In the genomic region with DNA sequence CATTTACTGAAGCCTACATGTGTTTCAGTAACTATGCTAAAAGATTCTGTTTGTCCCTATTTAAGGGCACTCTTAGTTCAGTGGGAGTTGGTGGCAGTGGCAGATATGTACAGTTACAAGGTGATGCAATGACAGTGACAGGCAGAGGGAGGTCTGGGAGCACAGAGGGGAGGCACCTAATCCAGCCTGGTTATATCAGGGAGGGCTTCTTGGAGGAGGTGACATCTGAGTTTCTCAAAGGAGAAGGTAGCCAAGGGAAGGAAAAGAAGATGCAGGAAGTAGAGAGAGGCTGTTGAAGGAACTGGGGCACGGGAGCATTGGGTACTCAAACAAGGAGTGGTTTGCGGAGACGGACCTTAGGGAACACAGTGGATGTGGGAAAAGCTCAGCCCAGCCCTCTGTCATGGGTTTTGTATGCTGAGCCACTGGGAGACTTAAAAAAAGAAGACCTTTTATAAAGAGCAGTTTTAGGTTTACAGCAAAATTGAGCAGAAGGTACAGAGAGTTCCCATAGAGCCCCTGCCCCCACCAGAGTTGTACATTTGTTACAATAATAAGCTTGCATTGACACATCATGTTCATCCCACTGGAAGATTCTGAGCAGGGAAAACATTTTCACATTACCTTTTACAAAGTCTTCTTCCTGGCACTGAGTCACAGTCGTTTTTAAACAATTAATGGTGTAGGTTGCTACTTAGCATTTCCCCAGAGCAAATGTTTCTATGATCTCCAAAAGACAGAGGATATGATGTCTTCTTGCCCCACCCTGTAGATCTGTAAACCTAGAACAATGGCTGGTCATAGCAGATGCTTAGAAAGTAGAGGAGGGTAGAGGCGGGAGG, we compare ENCODE assay signal across 1 cellular context.
A peak's percentile ranks its signal among the peaks of the same experiment; 100 is the strongest.
TF ChIP-seq lines count a peak whose summit lies in the region.

No MANE protein-coding gene starts in this region.

TF ChIP-seq in K562, 482 proteins besides CTCF, POLR2A, EP300 and RAD21 (continued from another document and continues in another):
- TF ChIP-seq NR4A1 (CRISPR knock-in tag; IDR thresholded peaks at IDR 0.05) (no peak), NR4A1 (tag; IDR thresholded peaks at IDR 0.05) (no peak), ATF4 (CRISPR knock-in tag; IDR thresholded peaks at IDR 0.05) (0 out of 2 replicates have a peak, but pooled peaks have one; percentile 65), CEBPB (tag; IDR thresholded peaks at IDR 0.05) (peak; percentile 72), JUNB (CRISPR knock-in tag; conservative IDR thresholded peaks at IDR 0.05) (no peak), CBX1 (IDR thresholded peaks at IDR 0.05; ENCODE audit: low read depth) (no peak), ZNF175 (CRISPR knock-in tag; IDR thresholded peaks at IDR 0.05; ENCODE audit: low read depth) (0 out of 2 replicates have a peak, but pooled peaks have one; percentile 28), TCF7 (IDR thresholded peaks at IDR 0.05; ENCODE audit: borderline replicate concordance) (no peak), PTBP1 (IDR thresholded peaks at IDR 0.05; ENCODE audit: low read depth, low read length) (0 out of 2 replicates have a peak, but pooled peaks have one; percentile 71), RBM25 (IDR thresholded peaks at IDR 0.05; ENCODE audit: low read depth, low read length, severe bottlenecking) (peak; percentile 89), E2F4 (CRISPR knock-in tag; IDR thresholded peaks at IDR 0.05; ENCODE audit: low read depth) (no peak), JUND (IDR thresholded peaks at IDR 0.05; ENCODE audit: borderline replicate concordance, low read depth, low read length) (0 out of 2 replicates have a peak, but pooled peaks have one; percentile 40), JUND (tag; IDR thresholded peaks at IDR 0.05; ENCODE audit: borderline replicate concordance, low read depth, low read length) (no peak), FOXA3 (CRISPR knock-in tag; conservative IDR thresholded peaks at IDR 0.05 in 1 of 2, IDR thresholded peaks at IDR 0.05 in 1 of 2) (no peak), SIN3B (IDR thresholded peaks at IDR 0.05; ENCODE audit: low read depth) (no peak), TRIM24 (IDR thresholded peaks at IDR 0.05) (peak; percentile 45 to 57; a peak in 2 of 4 replicates), RCOR1 (IDR thresholded peaks at IDR 0.05; ENCODE audit: borderline replicate concordance in 1 of 2, low read depth in 2 of 2, low read length in 2 of 2) (peak in 1 of 2 experiments; percentile 83; a peak in 2 of 4 replicates), HOMEZ (CRISPR knock-in tag; IDR thresholded peaks at IDR 0.05) (no peak), MTA1 (IDR thresholded peaks at IDR 0.05; ENCODE audit: borderline replicate concordance) (peak; percentile 15), CEBPG (CRISPR knock-in tag; IDR thresholded peaks at IDR 0.05) (peak; percentile 90), CEBPG (tag; conservative IDR thresholded peaks at IDR 0.05 in 1 of 2, IDR thresholded peaks at IDR 0.05 in 1 of 2) (peak in 1 of 2 experiments; percentile 85; a peak in 2 of 4 replicates), ATF7 (IDR thresholded peaks at IDR 0.05) (peak; percentile 49; the same call in 1 of the 2 replicates), ZFP36 (IDR thresholded peaks at IDR 0.05; ENCODE audit: low read depth, low read length, partially characterized antibody) (peak; percentile 100), ZNF717 (CRISPR knock-in tag; IDR thresholded peaks at IDR 0.05) (no peak), SMAD4 (CRISPR knock-in tag; conservative IDR thresholded peaks at IDR 0.05) (0 out of 2 replicates have a peak, but pooled peaks have one; percentile 11), ADNP (tag; IDR thresholded peaks at IDR 0.05) (peak; percentile 68; the same call in 1 of the 2 replicates), ZBED1 (IDR thresholded peaks at IDR 0.05) (no peak), ARID2 (IDR thresholded peaks at IDR 0.05) (no peak), HDAC2 (IDR thresholded peaks at IDR 0.05) (peak; percentile 86; the same call in 1 of the 2 replicates), BCOR (IDR thresholded peaks at IDR 0.05) (peak; percentile 97), E2F5 (CRISPR knock-in tag; IDR thresholded peaks at IDR 0.05) (no peak), FIP1L1 (IDR thresholded peaks at IDR 0.05; ENCODE audit: low read depth, low read length, poor library complexity, severe bottlenecking) (no peak), ILK (tag; IDR thresholded peaks at IDR 0.05; ENCODE audit: borderline replicate concordance, low read depth) (no peak), ZNF436 (CRISPR knock-in tag; IDR thresholded peaks at IDR 0.05) (peak; percentile 98), SMARCA4 (IDR thresholded peaks at IDR 0.05) (peak; percentile 51; the same call in 1 of the 2 replicates), YBX1 (IDR thresholded peaks at IDR 0.05) (no peak), NFATC3 (IDR thresholded peaks at IDR 0.05) (no peak), DPF2 (IDR thresholded peaks at IDR 0.05) (peak; percentile 16; the same call in 1 of the 2 replicates), CTBP1 (IDR thresholded peaks at IDR 0.05; ENCODE audit: borderline replicate concordance) (peak; percentile 11; the same call in 1 of the 2 replicates), VEZF1 (CRISPR knock-in tag; IDR thresholded peaks at IDR 0.05) (peak; percentile 4; the same call in 1 of the 2 replicates), ESRRA (IDR thresholded peaks at IDR 0.05; ENCODE audit: borderline replicate concordance, low read depth) (peak; percentile 28; the same call in 1 of the 2 replicates), MEF2D (tag; conservative IDR thresholded peaks at IDR 0.05; ENCODE audit: low read depth) (no peak), ZNF311 (CRISPR knock-in tag; IDR thresholded peaks at IDR 0.05) (no peak), CHD4 (IDR thresholded peaks at IDR 0.05; ENCODE audit: insufficient read depth, insufficient replicate concordance, low read depth, low read length, poor library complexity, severe bottlenecking) (peak; percentile 37), KDM1A (IDR thresholded peaks at IDR 0.05) (peak; percentile 77 to 78), CBX3 (IDR thresholded peaks at IDR 0.05; ENCODE audit: borderline replicate concordance in 1 of 2, low read length in 2 of 2) (peak in 1 of 2 experiments; percentile 38; a peak in 1 of 3 replicates), ARNT (IDR thresholded peaks at IDR 0.05) (peak in 1 of 2 experiments; percentile 65; a peak in 1 of 4 replicates)
- TF ChIP-seq, protein P1, sequence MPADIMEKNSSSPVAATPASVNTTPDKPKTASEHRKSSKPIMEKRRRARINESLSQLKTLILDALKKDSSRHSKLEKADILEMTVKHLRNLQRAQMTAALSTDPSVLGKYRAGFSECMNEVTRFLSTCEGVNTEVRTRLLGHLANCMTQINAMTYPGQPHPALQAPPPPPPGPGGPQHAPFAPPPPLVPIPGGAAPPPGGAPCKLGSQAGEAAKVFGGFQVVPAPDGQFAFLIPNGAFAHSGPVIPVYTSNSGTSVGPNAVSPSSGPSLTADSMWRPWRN (IDR thresholded peaks at IDR 0.05; ENCODE audit: low read depth): no peak
- TF ChIP-seq, protein P2, sequence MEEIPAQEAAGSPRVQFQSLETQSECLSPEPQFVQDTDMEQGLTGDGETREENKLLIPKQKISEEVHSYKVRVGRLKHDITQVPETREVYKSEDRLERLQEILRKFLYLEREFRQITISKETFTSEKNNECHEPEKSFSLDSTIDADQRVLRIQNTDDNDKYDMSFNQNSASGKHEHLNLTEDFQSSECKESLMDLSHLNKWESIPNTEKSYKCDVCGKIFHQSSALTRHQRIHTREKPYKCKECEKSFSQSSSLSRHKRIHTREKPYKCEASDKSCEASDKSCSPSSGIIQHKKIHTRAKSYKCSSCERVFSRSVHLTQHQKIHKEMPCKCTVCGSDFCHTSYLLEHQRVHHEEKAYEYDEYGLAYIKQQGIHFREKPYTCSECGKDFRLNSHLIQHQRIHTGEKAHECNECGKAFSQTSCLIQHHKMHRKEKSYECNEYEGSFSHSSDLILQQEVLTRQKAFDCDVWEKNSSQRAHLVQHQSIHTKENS (CRISPR knock-in tag; IDR thresholded peaks at IDR 0.05): no peak
- TF ChIP-seq, protein P3, sequence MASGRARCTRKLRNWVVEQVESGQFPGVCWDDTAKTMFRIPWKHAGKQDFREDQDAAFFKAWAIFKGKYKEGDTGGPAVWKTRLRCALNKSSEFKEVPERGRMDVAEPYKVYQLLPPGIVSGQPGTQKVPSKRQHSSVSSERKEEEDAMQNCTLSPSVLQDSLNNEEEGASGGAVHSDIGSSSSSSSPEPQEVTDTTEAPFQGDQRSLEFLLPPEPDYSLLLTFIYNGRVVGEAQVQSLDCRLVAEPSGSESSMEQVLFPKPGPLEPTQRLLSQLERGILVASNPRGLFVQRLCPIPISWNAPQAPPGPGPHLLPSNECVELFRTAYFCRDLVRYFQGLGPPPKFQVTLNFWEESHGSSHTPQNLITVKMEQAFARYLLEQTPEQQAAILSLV (tag; IDR thresholded peaks at IDR 0.05): 0 out of 2 replicates have a peak, but pooled peaks have one; percentile 54
- TF ChIP-seq, protein P4, sequence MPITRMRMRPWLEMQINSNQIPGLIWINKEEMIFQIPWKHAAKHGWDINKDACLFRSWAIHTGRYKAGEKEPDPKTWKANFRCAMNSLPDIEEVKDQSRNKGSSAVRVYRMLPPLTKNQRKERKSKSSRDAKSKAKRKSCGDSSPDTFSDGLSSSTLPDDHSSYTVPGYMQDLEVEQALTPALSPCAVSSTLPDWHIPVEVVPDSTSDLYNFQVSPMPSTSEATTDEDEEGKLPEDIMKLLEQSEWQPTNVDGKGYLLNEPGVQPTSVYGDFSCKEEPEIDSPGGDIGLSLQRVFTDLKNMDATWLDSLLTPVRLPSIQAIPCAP (CRISPR knock-in tag; IDR thresholded peaks at IDR 0.05; ENCODE audit: borderline replicate concordance): no peak
- TF ChIP-seq, protein P5, sequence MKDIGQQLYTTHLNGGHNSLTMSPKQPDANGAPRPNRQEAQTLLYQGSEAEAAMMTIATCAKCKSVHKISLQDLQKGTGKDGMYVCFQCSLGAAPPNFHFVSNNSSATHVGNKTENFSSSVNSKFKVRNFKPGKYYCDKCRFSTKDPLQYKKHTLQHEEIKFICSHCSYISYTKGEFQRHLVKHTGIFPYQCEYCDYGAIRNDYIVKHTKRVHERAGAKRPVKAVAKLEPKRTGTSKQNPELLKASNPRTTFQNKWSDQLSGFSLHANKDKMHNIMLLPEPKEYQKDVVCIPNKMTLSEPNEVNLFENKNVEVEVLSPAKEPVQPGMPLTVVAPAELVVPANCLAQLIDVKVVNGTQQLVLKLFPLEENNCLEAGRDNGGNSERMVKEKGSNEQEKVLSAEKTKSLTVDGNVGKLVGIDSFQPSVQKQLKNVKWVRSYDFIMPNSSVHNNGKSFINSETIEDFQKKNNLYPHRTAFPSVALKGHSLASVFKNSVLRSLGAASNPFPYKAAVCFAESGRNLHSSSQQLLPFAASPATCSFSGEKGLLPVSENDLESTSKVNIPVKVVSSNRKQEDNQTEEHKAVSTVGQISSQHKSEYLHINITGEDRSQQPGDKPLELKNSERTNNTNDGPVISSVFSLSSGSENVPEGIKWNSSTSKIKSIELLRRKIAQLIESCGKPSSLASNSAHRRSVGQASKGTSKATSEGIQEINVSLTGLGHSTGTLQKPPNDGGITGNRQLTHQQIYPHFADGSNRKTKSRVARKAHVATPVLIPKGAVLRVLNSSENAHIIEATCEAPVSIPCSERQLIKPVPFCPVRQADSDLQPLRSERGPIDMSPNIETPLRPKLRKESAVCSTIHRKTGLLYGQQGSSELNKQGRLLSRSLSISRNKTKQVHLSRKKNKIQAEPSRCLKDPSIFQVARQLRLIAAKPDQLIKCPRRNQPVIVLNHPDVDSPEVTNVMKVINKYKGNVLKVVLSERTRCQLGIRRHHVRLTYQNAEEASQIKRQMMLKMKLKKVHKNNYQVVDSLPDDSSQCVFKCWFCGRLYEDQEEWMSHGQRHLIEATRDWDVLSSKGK (CRISPR knock-in tag; IDR thresholded peaks at IDR 0.05): no peak
